In genomic region chr3:122515020-122515468, GRCh38 we compare ENCODE assay signal across 8 cellular contexts. TPM values are rescaled to one million over a fixed set of nuclear protein-coding genes. Genes with fewer than 3 reads are reported as not detected.
A peak's percentile ranks its signal among the peaks of the same experiment; 100 is the strongest.
DNase-seq lines count a peak whose midpoint lies in the region; ATAC-seq, FAIRE-seq and TF ChIP-seq lines count a peak whose summit lies in the region.

No MANE protein-coding gene starts in this region.

- H3K4me1 ChIP-seq in kidney (ENCODE audit: control insufficient read depth in 1 of 2, insufficient read depth in 1 of 2, low read depth in 1 of 2, low read length in 2 of 2) (peaks cover 2 to 3% of the 10 kb centered on the region in 2 donors), testis (peaks cover 6% of the 10 kb centered on the region)

- POLR2A ChIA-PET in activated CD4-positive, alpha-beta T cell treated with anti-CD3 and anti-CD28 coated beads for 36 hours (lab: Charles Lee): interaction anchor here (0.7 to 1.6 kb wide), 6 partner anchors 19 to 172 kb away, joined by 3 to 8 read pairs (median 4); partner anchors contain the start of genes FAM162A and WDR5B
- POLR2A ChIA-PET in activated naive CD8-positive, alpha-beta T cell treated with anti-CD3 and anti-CD28 coated beads, Interleukin-2, amount 10 ng/mL, durations not matched to agents 7 days and 5 days (lab: Charles Lee): interaction anchor here (0.6 to 1.9 kb wide), 11 partner anchors 9 to 166 kb away, joined by 3 to 7 read pairs (median 3); partner anchors contain the start of genes FAM162A, PARP14 and WDR5B

- no peak for DNase-seq in activated CD4-positive, alpha-beta T cell treated with anti-CD3 and anti-CD28 coated beads for 36 hours
- DNase-seq in activated CD4-positive, alpha-beta T cell treated with anti-CD3 and anti-CD28 coated beads for 48 hours: no peak
- DNase-seq in activated naive CD8-positive, alpha-beta T cell treated with anti-CD3 and anti-CD28 coated beads, Interleukin-2, amount 10 ng/mL, durations not matched to agents 7 days and 5 days: no peak
- DNase-seq in kidney (no peak), testis (no peak), HuH-7 (ENCODE audit: low spot score) (no peak), SIG-M5 (lab: John Stamatoyannopoulos, UW) (no peak)

- peaks cover 38% of the 10 kb centered on the region for H3K4me1 Mint-ChIP-seq in activated CD4-positive, alpha-beta T cell treated with anti-CD3 and anti-CD28 coated beads for 36 hours
- peaks cover 19% of the 10 kb centered on the region for H3K4me1 Mint-ChIP-seq in activated naive CD8-positive, alpha-beta T cell treated with anti-CD3 and anti-CD28 coated beads, Interleukin-2, amount 10 ng/mL, durations not matched to agents 7 days and 5 days

- H3K4me3 ChIP-seq in kidney (ENCODE audit: low read length in 2 of 2) (peak overlapping the region; percentile 73 to 87), testis (peak overlapping the region; percentile 87 to 91)

- no peaks in the 10 kb centered on the region for H3K9me3 Mint-ChIP-seq in activated CD4-positive, alpha-beta T cell treated with anti-CD3 and anti-CD28 coated beads for 36 hours (ENCODE audit: low read depth)
- H3K9me3 Mint-ChIP-seq in activated naive CD8-positive, alpha-beta T cell treated with anti-CD3 and anti-CD28 coated beads, Interleukin-2, amount 10 ng/mL, durations not matched to agents 7 days and 5 days: no peaks in the 10 kb centered on the region

- peak overlapping the region; percentile 77 for H3K4me3 Mint-ChIP-seq in activated CD4-positive, alpha-beta T cell treated with anti-CD3 and anti-CD28 coated beads for 36 hours
- H3K4me3 Mint-ChIP-seq in activated naive CD8-positive, alpha-beta T cell treated with anti-CD3 and anti-CD28 coated beads, Interleukin-2, amount 10 ng/mL, durations not matched to agents 7 days and 5 days: peak overlapping the region; percentile 86

- peak; percentile 5 for ATAC-seq in activated CD4-positive, alpha-beta T cell treated with anti-CD3 and anti-CD28 coated beads for 36 hours
- no peak for ATAC-seq in activated naive CD8-positive, alpha-beta T cell treated with anti-CD3 and anti-CD28 coated beads, Interleukin-2, amount 10 ng/mL, durations not matched to agents 7 days and 5 days (ENCODE audit: low read depth)
- no peak for ATAC-seq in HG03039 (IDR thresholded peaks at IDR 0.05; ENCODE audit: unreplicated experiment)

- H3K36me3 ChIP-seq in kidney (ENCODE audit: control insufficient read depth in 1 of 2, insufficient read depth in 2 of 2, low read length in 2 of 2) (no peaks in the 10 kb centered on the region), testis (ENCODE audit: low read depth, missing control alignments) (no peaks in the 10 kb centered on the region)

- H3K9me3 ChIP-seq in kidney (ENCODE audit: control insufficient read depth in 1 of 2, low read length in 2 of 2) (no peaks in the 10 kb centered on the region), testis (no peaks in the 10 kb centered on the region)

- H3K9ac ChIP-seq in kidney (ENCODE audit: low read length in 2 of 2): no peak overlapping the region

- TF ChIP-seq CTCF in kidney (IDR thresholded peaks at IDR 0.05; ENCODE audit: borderline replicate concordance, extremely low read depth, insufficient read depth) (no peak), testis (IDR thresholded peaks at IDR 0.05) (no peak)

- no peaks in the 10 kb centered on the region for H3K27me3 Mint-ChIP-seq in activated CD4-positive, alpha-beta T cell treated with anti-CD3 and anti-CD28 coated beads for 36 hours
- peaks cover 4% of the 10 kb centered on the region for H3K27me3 Mint-ChIP-seq in activated naive CD8-positive, alpha-beta T cell treated with anti-CD3 and anti-CD28 coated beads, Interleukin-2, amount 10 ng/mL, durations not matched to agents 7 days and 5 days

- 31 to 52% methylated on average over 12 to 19 of the region's 19 CpGs for WGBS in testis, 2 donors

- H3K27ac ChIP-seq in kidney (ENCODE audit: low read depth in 2 of 2, low read length in 2 of 2) (no peak overlapping the region), testis (peak overlapping the region; percentile 97 to 98)

- intact Hi-C loops in activated CD4-positive, alpha-beta T cell treated with anti-CD3 and anti-CD28 coated beads for 36 hours (cut with DNase I, micrococcal nuclease): loop anchor here (2.0 to 5.0 kb wide), 3 partner anchors 18 to 853 kb away; partner anchors contain the start of gene HCLS1 (in 1 of the 2)
- intact Hi-C loops in kidney (cut with DNase I): no loop called here
- intact Hi-C loops in testis (cut with DNase I; ENCODE audit: low total_unique reads): no loop called here

- peak overlapping the region; percentile 65 for H3K27ac Mint-ChIP-seq in activated CD4-positive, alpha-beta T cell treated with anti-CD3 and anti-CD28 coated beads for 36 hours
- peak overlapping the region; percentile 84 for H3K27ac Mint-ChIP-seq in activated naive CD8-positive, alpha-beta T cell treated with anti-CD3 and anti-CD28 coated beads, Interleukin-2, amount 10 ng/mL, durations not matched to agents 7 days and 5 days

- no peak for TF ChIP-seq POLR2A in testis (IDR thresholded peaks at IDR 0.05)

- FAIRE-seq in kidney (lab: Jason Lieb, UNC): no peak

- CTCF ChIA-PET in activated CD4-positive, alpha-beta T cell treated with anti-CD3 and anti-CD28 coated beads for 36 hours (lab: Charles Lee): interaction anchor here (0.6 to 1.9 kb wide), 4 partner anchors 82 to 160 kb away, joined by 3 to 5 read pairs (median 3); partner anchors contain the start of gene FAM162A

- no peaks in the 10 kb centered on the region for H3K27me3 ChIP-seq in testis

- peaks cover 10% of the 10 kb centered on the region for H3K36me3 Mint-ChIP-seq in activated CD4-positive, alpha-beta T cell treated with anti-CD3 and anti-CD28 coated beads for 36 hours (ENCODE audit: low read depth)
- H3K36me3 Mint-ChIP-seq in activated naive CD8-positive, alpha-beta T cell treated with anti-CD3 and anti-CD28 coated beads, Interleukin-2, amount 10 ng/mL, durations not matched to agents 7 days and 5 days: peaks cover 2% of the 10 kb centered on the region

RNA-seq across cellular contexts. Expression of gene KPNA1, which starts 0.3 kb away (rescaled TPM):
- total RNA-seq in activated CD4-positive, alpha-beta T cell treated with anti-CD3 and anti-CD28 coated beads for 36 hours: 10 to 100 TPM; 37.5 to 42.6 TPM
- total RNA-seq in activated naive CD8-positive, alpha-beta T cell treated with anti-CD3 and anti-CD28 coated beads, Interleukin-2, amount 10 ng/mL, durations not matched to agents 7 days and 5 days: 10 to 100 TPM; 53.8 to 60.6 TPM
- total RNA-seq in kidney: 64.5 TPM
- polyA plus RNA-seq in kidney (ENCODE audit: insufficient read depth, low read depth, low replicate concordance): 16.8 TPM
- 10 to 100 TPM; 48.1 to 64.0 TPM for total RNA-seq in testis
- polyA plus RNA-seq in testis (ENCODE audit: insufficient read depth, low read depth, low replicate concordance): 88.2 TPM

RNA-seq across cellular contexts. Expression of gene PARP9, which starts 49.1 kb away (rescaled TPM):
- total RNA-seq in activated CD4-positive, alpha-beta T cell treated with anti-CD3 and anti-CD28 coated beads for 36 hours: 10 to 100 TPM; 39.9 to 46.0 TPM
- 100 to 1,000 TPM; 107 to 114 TPM for total RNA-seq in activated naive CD8-positive, alpha-beta T cell treated with anti-CD3 and anti-CD28 coated beads, Interleukin-2, amount 10 ng/mL, durations not matched to agents 7 days and 5 days
- total RNA-seq in kidney (54.0 TPM), testis (10 to 100 TPM; 12.8 to 13.8 TPM)
- polyA plus RNA-seq in kidney (ENCODE audit: insufficient read depth, low read depth, low replicate concordance) (27.8 TPM), testis (ENCODE audit: insufficient read depth, low read depth, low replicate concordance) (14.7 TPM)

RNA-seq across cellular contexts. Expression of gene DTX3L, which starts 49.1 kb away (rescaled TPM):
- total RNA-seq in activated CD4-positive, alpha-beta T cell treated with anti-CD3 and anti-CD28 coated beads for 36 hours: 10 to 100 TPM; 42.0 to 52.0 TPM
- total RNA-seq in activated naive CD8-positive, alpha-beta T cell treated with anti-CD3 and anti-CD28 coated beads, Interleukin-2, amount 10 ng/mL, durations not matched to agents 7 days and 5 days: 100 to 1,000 TPM; 116 to 117 TPM
- total RNA-seq in kidney (58.0 TPM), testis (1 to 10 TPM; 8.3 to 8.7 TPM)
- polyA plus RNA-seq in kidney (ENCODE audit: insufficient read depth, low read depth, low replicate concordance) (8.4 TPM), testis (ENCODE audit: insufficient read depth, low read depth, low replicate concordance) (8.5 TPM)

Comparison
In these comparisons a context has a peak if more than half of its experiments do, and no peak if none do; other contexts are left out.
1. H3K27ac ChIP-seq: peak in testis (2 of 2); none in kidney (0 of 2).
2. intact Hi-C loops: an anchor here in activated CD4-positive, alpha-beta T cell treated with anti-CD3 and anti-CD28 coated beads for 36 hours (2.0 to 5.0 kb wide); none called in kidney and testis.